2 cellular contexts compared by ENCODE assay signal in the genomic region with DNA sequence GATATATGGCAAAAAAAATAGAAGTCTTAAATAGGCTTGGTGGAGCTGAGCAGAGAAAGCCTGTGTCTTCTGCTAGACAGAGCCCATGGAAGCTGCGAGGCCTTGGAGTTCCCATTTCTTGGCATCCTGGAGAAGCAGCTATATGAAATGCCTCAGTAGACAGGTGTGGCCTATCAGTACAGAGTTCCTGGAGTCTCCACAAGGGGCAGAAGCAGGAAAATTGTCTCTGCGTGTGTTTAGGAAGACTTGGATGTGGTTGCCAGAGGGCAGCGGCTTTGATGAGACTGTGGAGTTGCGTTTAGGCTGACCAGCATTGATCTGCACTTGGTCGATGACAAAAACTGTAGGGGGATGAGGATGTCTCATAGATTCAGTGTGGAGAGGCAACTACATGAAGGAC.
TF ChIP-seq lines count a peak whose summit lies in the region.

No MANE protein-coding gene starts in this region.

TF ChIP-seq in H1, 55 proteins besides CTCF, POLR2A, EP300 and RAD21:
- TF ChIP-seq PHF8 (conservative IDR thresholded peaks at IDR 0.05; ENCODE audit: low read depth, low read length) = no peak
- TF ChIP-seq NANOG (IDR thresholded peaks at IDR 0.05; ENCODE audit: insufficient read depth, low read depth, low read length, poor library complexity, severe bottlenecking) = no peak
- no peak for TF ChIP-seq HDAC2 (IDR thresholded peaks at IDR 0.05; ENCODE audit: borderline replicate concordance in 1 of 2, low read depth in 2 of 2, low read length in 2 of 2)
- no peak for TF ChIP-seq EGR1 (IDR thresholded peaks at IDR 0.05; ENCODE audit: borderline replicate concordance, low read depth, low read length)
- no peak for TF ChIP-seq KDM1A (IDR thresholded peaks at IDR 0.05; ENCODE audit: borderline replicate concordance, low read length)
- TF ChIP-seq CREB1 (IDR thresholded peaks at IDR 0.05) = no peak
- TF ChIP-seq ZNF274 (IDR thresholded peaks at IDR 0.05; ENCODE audit: borderline replicate concordance, extremely low read depth, low read length) = no peak
- TF ChIP-seq JUND (IDR thresholded peaks at IDR 0.05; ENCODE audit: low read length) = no peak
- TF ChIP-seq SIX5 (IDR thresholded peaks at IDR 0.05; ENCODE audit: low read depth, low read length) = no peak
- TF ChIP-seq SP1 (IDR thresholded peaks at IDR 0.05; ENCODE audit: low read depth, low read length) = no peak
- TF ChIP-seq BRCA1 (IDR thresholded peaks at IDR 0.05; ENCODE audit: low read depth, low read length) = no peak
- TF ChIP-seq, protein P1, sequence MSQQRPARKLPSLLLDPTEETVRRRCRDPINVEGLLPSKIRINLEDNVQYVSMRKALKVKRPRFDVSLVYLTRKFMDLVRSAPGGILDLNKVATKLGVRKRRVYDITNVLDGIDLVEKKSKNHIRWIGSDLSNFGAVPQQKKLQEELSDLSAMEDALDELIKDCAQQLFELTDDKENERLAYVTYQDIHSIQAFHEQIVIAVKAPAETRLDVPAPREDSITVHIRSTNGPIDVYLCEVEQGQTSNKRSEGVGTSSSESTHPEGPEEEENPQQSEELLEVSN (IDR thresholded peaks at IDR 0.05) = no peak
- TF ChIP-seq CBX8 (IDR thresholded peaks at IDR 0.05; ENCODE audit: borderline replicate concordance, low read depth, low read length) = no peak

TF ChIP-seq in GM12891, 5 proteins besides CTCF, POLR2A, EP300 and RAD21:
- TF ChIP-seq POLR2AphosphoS5 (IDR thresholded peaks at IDR 0.05; ENCODE audit: low read depth, low read length) = no peak
- TF ChIP-seq POU2F2 (IDR thresholded peaks at IDR 0.05; ENCODE audit: low read depth, low read length) = no peak
- no peak for TF ChIP-seq PAX5 (IDR thresholded peaks at IDR 0.05; ENCODE audit: insufficient read depth, low read length, severe bottlenecking)
- no peak for TF ChIP-seq SPI1 (IDR thresholded peaks at IDR 0.05; ENCODE audit: low read depth, low read length)
- TF ChIP-seq TAF1 (IDR thresholded peaks at IDR 0.05; ENCODE audit: low read depth, low read length) = no peak
